Comparison of ENCODE assay signal across 25 cellular contexts in the genomic region with DNA sequence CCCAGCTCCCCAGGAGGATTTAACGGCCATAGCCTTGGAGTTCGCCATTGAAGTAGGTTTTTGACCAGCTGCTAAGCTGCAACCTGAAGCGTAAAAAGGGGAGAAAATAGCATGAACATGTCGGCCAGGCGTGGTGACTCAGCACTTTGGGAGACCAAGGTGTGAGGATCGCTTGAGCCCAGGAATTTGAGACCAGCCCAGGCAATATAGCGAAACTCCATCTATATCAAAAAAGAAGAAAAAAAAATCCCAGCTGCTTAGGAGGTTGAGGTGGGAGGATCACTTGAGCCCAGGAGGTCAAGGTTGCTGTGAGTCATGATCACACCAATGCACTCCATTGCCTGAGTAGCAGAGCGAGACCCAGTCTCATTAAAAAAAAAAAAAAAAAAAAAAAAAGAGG. TPM values are rescaled to one million over a fixed set of nuclear protein-coding genes. Genes with fewer than 3 reads are reported as not detected.
DNase-seq lines count a peak whose midpoint lies in the region; ATAC-seq, FAIRE-seq and TF ChIP-seq lines count a peak whose summit lies in the region.
"Had no signal": no experiment of that assay in that cellular context is flagged by ENCODE, and none has a peak within 500 bp of the region (broad histone marks: within the 10 kb centered on the region; RNA-seq: fewer than 3 reads in every experiment).

No MANE protein-coding gene starts in this region.

- WGBS in mesendoderm (ENCODE audit: extremely low coverage, insufficient coverage, low lambda C conversion rate) = no CpG with 5 or more reads among the region's 8 CpGs

- no peak overlapping the region for H2BK5ac ChIP-seq in mesendoderm (ENCODE audit: low read length)

- no peak for FAIRE-seq in kidney (lab: Jason Lieb, UNC)
- FAIRE-seq: A204.1, endothelial cell of umbilical vein, GM19239, pancreas had no signal

- H4K5ac ChIP-seq in mesendoderm (ENCODE audit: low read length) = no peak overlapping the region

- H3K4ac ChIP-seq in mesendoderm (ENCODE audit: low read depth, low read length) = no peak overlapping the region

- no peak overlapping the region for H2BK15ac ChIP-seq in mesendoderm (replicated peaks; ENCODE audit: low read depth)

- H3K4me1 ChIP-seq in mesendoderm (ENCODE audit: control insufficient read depth, low read depth, low read length) (no peaks in the 10 kb centered on the region), kidney (ENCODE audit: control insufficient read depth in 1 of 2, insufficient read depth in 1 of 2, low read depth in 1 of 2, low read length in 2 of 2) (no peaks in the 10 kb centered on the region)
- H3K4me1 ChIP-seq: body of pancreas, pancreas, right atrium auricular region, tibial artery had no signal

- ATAC-seq in HG03439 (IDR thresholded peaks at IDR 0.05; ENCODE audit: unreplicated experiment) = no peak
- ATAC-seq: activated CD4-positive, alpha-beta T cell treated with anti-CD3 and anti-CD28 coated beads for 36 hours; body of pancreas; CD8-positive, alpha-beta T cell; pancreas had no signal

- no peaks in the 10 kb centered on the region for H3K79me2 ChIP-seq in mesendoderm (ENCODE audit: control insufficient read depth, insufficient read depth, low read length)

- H3K36me3 ChIP-seq in mesendoderm (ENCODE audit: control insufficient read depth, insufficient read depth, low read length) (no peaks in the 10 kb centered on the region), kidney (ENCODE audit: control insufficient read depth in 1 of 2, insufficient read depth in 2 of 2, low read length in 2 of 2) (no peaks in the 10 kb centered on the region)
- H3K36me3 ChIP-seq: pancreas, right atrium auricular region, tibial artery had no signal

- intact Hi-C loops in kidney (cut with DNase I) = no loop called here

- H3K27ac ChIP-seq in mesendoderm (ENCODE audit: low read depth, low read length) (no peak overlapping the region), kidney (ENCODE audit: low read depth in 2 of 2, low read length in 2 of 2) (no peak overlapping the region)
- H3K27ac ChIP-seq: body of pancreas, KMS-11, pancreas, right atrium auricular region, tibial artery had no signal

- H3K56ac ChIP-seq in mesendoderm (ENCODE audit: low read length) = peak overlapping the region; percentile 9

- H3K23ac ChIP-seq in mesendoderm (ENCODE audit: low read length) = no peak overlapping the region

- H2BK120ac ChIP-seq in mesendoderm (ENCODE audit: low read depth, low read length) = no peak overlapping the region

- no peak overlapping the region for H2AK5ac ChIP-seq in mesendoderm (ENCODE audit: low read length)

- no peaks in the 10 kb centered on the region for H3K27me3 ChIP-seq in mesendoderm (ENCODE audit: insufficient read depth, low read length, poor library complexity)
- H3K27me3 ChIP-seq: body of pancreas, dorsolateral prefrontal cortex, pancreas, right atrium auricular region, tibial artery had no signal

- no peak for TF ChIP-seq CTCF in choroid plexus epithelial cell (conservative IDR thresholded peaks at IDR 0.05; ENCODE audit: low read depth, low read length)
- no peak for TF ChIP-seq CTCF in kidney (IDR thresholded peaks at IDR 0.05; ENCODE audit: borderline replicate concordance, extremely low read depth, insufficient read depth)

- H3K9ac ChIP-seq in mesendoderm (ENCODE audit: low read length) = no peak overlapping the region
- H3K9ac ChIP-seq in kidney (ENCODE audit: low read length in 2 of 2) = no peak overlapping the region
- H3K9ac ChIP-seq: KMS-11 had no signal

- peak; percentile 3 for DNase-seq in NCI-H2227 (lab: John Stamatoyannopoulos, UW; ENCODE audit: unreplicated experiment)
- no peak for DNase-seq in NCI-H2227 treated with DMSO at 0.1 percent for 48 hours (lab: John Stamatoyannopoulos, UW)
- DNase-seq in HT1080 (ENCODE audit: low read depth) = peak; percentile 31
- DNase-seq in choroid plexus epithelial cell (ENCODE audit: low read depth) = peak; percentile 31
- DNase-seq in mesendoderm = peak; percentile 56
- no peak for DNase-seq in NCI-H1930 (lab: John Stamatoyannopoulos, UW)
- DNase-seq in kidney = no peak
- DNase-seq: activated CD4-positive, alpha-beta T cell treated with anti-CD3 and anti-CD28 coated beads for 36 hours; activated gamma-delta T cell; activated T-cell treated with anti-CD3 and anti-CD28 coated beads, Interleukin-2, amount 50 U/mL, for 1 hour; body of pancreas; CD8-positive, alpha-beta T cell; dorsolateral prefrontal cortex; NCI-H1694 treated with DMSO at 0.1 percent for 48 hours; NCI-H2171 treated with DMSO at 0.1 percent for 48 hours; NCI-H526; pancreas; SHP77 treated with DMSO at 0.1 percent for 48 hours; tibial artery had no signal

- no peak overlapping the region for H4K8ac ChIP-seq in mesendoderm (ENCODE audit: low read depth, low read length)

- H3K9me3 ChIP-seq in kidney (ENCODE audit: control insufficient read depth in 1 of 2, low read length in 2 of 2) = no peaks in the 10 kb centered on the region
- H3K9me3 ChIP-seq: body of pancreas, pancreas, right atrium auricular region, tibial artery had no signal

- H3K4me2 ChIP-seq in mesendoderm (ENCODE audit: low read length) = no peak overlapping the region
- H3K4me2 ChIP-seq: KMS-11 had no signal

- no peaks in the 10 kb centered on the region for H3K79me1 ChIP-seq in mesendoderm (ENCODE audit: low read length)

- H3K4me3 ChIP-seq in choroid plexus epithelial cell (ENCODE audit: low read depth, low read length) (no peak overlapping the region), mesendoderm (ENCODE audit: low read length) (no peak overlapping the region), kidney (ENCODE audit: low read length in 2 of 2) (no peak overlapping the region)
- H3K4me3 ChIP-seq: body of pancreas, dorsolateral prefrontal cortex, pancreas, right atrium auricular region, tibial artery had no signal

- no peak overlapping the region for H3K18ac ChIP-seq in mesendoderm (ENCODE audit: low read length)

RNA-seq across cellular contexts. Expression of a gene that starts 32.2 kb away (rescaled TPM):
- 23.8 and 26.7 TPM in 2 replicates for total RNA-seq in HT1080 (2014; rRNA removed; shearing (Covaris generic))
- polyA plus RNA-seq in HT1080 (2015; cell fraction: cytosol; rRNA removed) = 30.4 and 36.5 TPM in 2 replicates
- polyA plus RNA-seq in HT1080 (2015; cell fraction: nucleus; rRNA removed) = 35.9 and 36.4 TPM in 2 replicates
- polyA plus RNA-seq in mesendoderm (2013, experiment 1 of 2) = 30.9 TPM
- 32.3 TPM for polyA plus RNA-seq in mesendoderm (2013, experiment 2 of 2)
- total RNA-seq in kidney = 37.6 TPM
- 18.6 TPM for polyA plus RNA-seq in kidney (ENCODE audit: insufficient read depth, low read depth, low replicate concordance)

RNA-seq across cellular contexts. Expression of a gene that starts 33.8 kb away (rescaled TPM):
- total RNA-seq in HT1080 (2014; rRNA removed; shearing (Covaris generic)) = 28.9 and 34.4 TPM in 2 replicates
- polyA plus RNA-seq in HT1080 (2015; cell fraction: cytosol; rRNA removed) = 33.6 and 37.0 TPM in 2 replicates
- 29.7 and 31.9 TPM in 2 replicates for polyA plus RNA-seq in HT1080 (2015; cell fraction: nucleus; rRNA removed)
- 22.8 TPM for polyA plus RNA-seq in mesendoderm (2013, experiment 1 of 2)
- 23.2 TPM for polyA plus RNA-seq in mesendoderm (2013, experiment 2 of 2)
- total RNA-seq in kidney = 46.3 TPM
- 89.9 TPM for polyA plus RNA-seq in kidney (ENCODE audit: insufficient read depth, low read depth, low replicate concordance)

Comparison
In these comparisons a context has a peak if more than half of its experiments do, and no peak if none do; other contexts are left out.
1. DNase-seq: peak in NCI-H2227 (single experiment), HT1080 (single experiment), choroid plexus epithelial cell (single experiment) and mesendoderm (single experiment); none in NCI-H2227 treated with DMSO at 0.1 percent for 48 hours (single experiment), NCI-H1930 (0 of 2) and kidney (single experiment).